14 cellular contexts compared by ENCODE assay signal in the genomic region with DNA sequence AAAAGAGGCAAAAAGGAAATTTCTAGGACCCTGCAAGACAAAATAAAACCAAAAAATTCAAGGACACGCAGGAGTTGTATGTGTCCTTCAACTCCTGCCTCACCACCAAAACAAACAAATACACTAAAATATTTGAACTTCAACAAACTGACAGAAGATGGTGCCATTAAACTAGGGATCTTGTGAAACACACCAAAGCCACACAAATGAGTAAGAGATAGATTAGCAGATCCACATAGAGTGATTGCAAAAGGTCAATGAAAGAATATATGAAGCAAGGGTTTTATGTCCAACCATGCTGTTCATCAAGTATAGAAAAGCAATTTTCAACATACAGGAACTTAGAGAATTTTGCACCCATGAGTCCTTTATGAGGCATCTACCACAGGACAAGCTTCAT. TPM values are rescaled to one million over a fixed set of nuclear protein-coding genes. Genes with fewer than 3 reads are reported as not detected.
DNase-seq lines count a peak whose midpoint lies in the region; ATAC-seq and TF ChIP-seq lines count a peak whose summit lies in the region.
"Had no signal": no experiment of that assay in that cellular context is flagged by ENCODE, and none has a peak within 500 bp of the region (broad histone marks: within the 10 kb centered on the region; RNA-seq: fewer than 3 reads in every experiment).

No MANE protein-coding gene starts in this region.

- no peak overlapping the region for H3K4me3 Mint-ChIP-seq in HFFc6
- H3K4me3 Mint-ChIP-seq: nephron had no signal

- in situ Hi-C loops in brain microvascular endothelial cell (cut with HindIII; ENCODE audit: low pct_ligation_motif_present, low sequenced_read_pairs): no loop called here

- peak; percentile 4 for DNase-seq in Ammon's horn (ENCODE audit: low spot score)
- peak; percentile 22 for DNase-seq in HFFc6
- peak; percentile 48 for DNase-seq in amniotic epithelial cell (ENCODE audit: low read depth)
- no peak for DNase-seq in left colon
- no peak for DNase-seq in activated effector memory CD4-positive, alpha-beta T cell treated with Interleukin-2 at 50 U/mL for 16 hours
- no peak for DNase-seq in A172 (ENCODE audit: low spot score)
- DNase-seq in brain microvascular endothelial cell: no peak
- DNase-seq: activated gamma-delta T cell, cerebellar nuclear complex, NCI-H446 had no signal

- H3K9me3 Mint-ChIP-seq in HFFc6: no peaks in the 10 kb centered on the region
- H3K9me3 Mint-ChIP-seq: nephron had no signal

- no peak overlapping the region for H3K4me3 ChIP-seq in brain microvascular endothelial cell (ENCODE audit: low read depth, low read length)
- H3K4me3 ChIP-seq: SK-N-MC had no signal

- H3K27me3 ChIP-seq in brain microvascular endothelial cell (replicated peaks): no peaks in the 10 kb centered on the region

- peak; percentile 20; the same call in 1 of the 2 replicates for TF ChIP-seq CTCF in HFFc6 (IDR thresholded peaks at IDR 0.05)
- TF ChIP-seq CTCF in brain microvascular endothelial cell (IDR thresholded peaks at IDR 0.05; ENCODE audit: low read depth, low read length, missing control alignments): no peak

- no peaks in the 10 kb centered on the region for H3K27me3 Mint-ChIP-seq in HFFc6 (ENCODE audit: insufficient read depth)

- peak; percentile 38 for ATAC-seq in left colon
- ATAC-seq in HG02884 (IDR thresholded peaks at IDR 0.05; ENCODE audit: unreplicated experiment): no peak
- ATAC-seq: HCT116 had no signal

- intact Hi-C loops in left colon (cut with DNase I, micrococcal nuclease): loop anchor here in 1 of 2 donors (10.0 kb wide), 1 partner anchor 322 kb away; the partner anchor contains the start of gene NHS

- peaks cover 11% of the 10 kb centered on the region; the same call in 1 of the 2 replicates for H3K4me1 Mint-ChIP-seq in HFFc6 (ENCODE audit: low read depth)

- H3K27ac ChIP-seq in brain microvascular endothelial cell: no peak overlapping the region
- H3K27ac ChIP-seq: SK-N-MC had no signal

- no peak overlapping the region for H3K27ac Mint-ChIP-seq in HFFc6
- H3K27ac Mint-ChIP-seq: nephron had no signal

- H3K36me3 ChIP-seq in brain microvascular endothelial cell (replicated peaks): no peaks in the 10 kb centered on the region

- no peaks in the 10 kb centered on the region; the same call in 1 of the 2 replicates for H3K36me3 Mint-ChIP-seq in HFFc6 (ENCODE audit: low read depth)

RNA-seq across cellular contexts. Expression of gene SCML1, which starts 40.1 kb away (rescaled TPM):
- total RNA-seq in HFFc6 (2021; fragmentation: NEBNext Ultra II Directional; extraction: Animal tissue kit (Norgen Biotek cat#: 25700)): 10 to 100 TPM in 3 of 6 experiments, 1 to 10 TPM in 3; 7.3 to 11.3 (median 9.8) TPM
- total RNA-seq in left colon: 10 to 100 TPM; 10.3 to 10.6 TPM
- total RNA-seq in A172 (2014; rRNA removed; shearing (Covaris generic)): 24.9 and 26.4 TPM in 2 replicates

Comparison
In these comparisons a context has a peak if more than half of its experiments do, and no peak if none do; other contexts are left out.
1. DNase-seq: peak in Ammon's horn (single experiment), HFFc6 (single experiment) and amniotic epithelial cell (single experiment); none in left colon (0 of 2), activated effector memory CD4-positive, alpha-beta T cell treated with Interleukin-2 at 50 U/mL for 16 hours (single experiment), A172 (single experiment) and brain microvascular endothelial cell (single experiment).